ENCODE assay signal across 19 cellular contexts in the genomic region with DNA sequence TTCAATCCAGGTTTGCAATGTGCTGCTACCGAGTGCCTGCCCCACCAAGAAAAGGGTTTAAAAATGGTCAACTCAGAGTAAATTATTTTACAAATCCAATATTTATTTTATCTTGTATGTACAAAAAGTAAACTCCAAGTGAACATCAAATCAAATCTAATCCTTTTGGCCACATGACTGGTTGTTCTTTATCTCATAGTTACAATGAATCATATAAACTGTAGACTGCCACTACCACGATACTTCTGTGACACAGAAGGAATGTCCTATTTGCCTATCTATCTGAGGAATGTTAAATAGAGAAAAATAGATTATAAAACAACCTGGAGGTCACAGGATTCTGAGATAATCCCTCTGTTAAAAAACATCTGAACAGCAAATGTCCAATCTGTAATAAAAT.
DNase-seq lines count a peak whose midpoint lies in the region; ATAC-seq, FAIRE-seq and TF ChIP-seq lines count a peak whose summit lies in the region.
"Had no signal": no experiment of that assay in that cellular context is flagged by ENCODE, and none has a peak within 500 bp of the region (broad histone marks: within the 10 kb centered on the region; RNA-seq: fewer than 3 reads in every experiment).

No MANE protein-coding gene starts in this region.

- H3K79me1 ChIP-seq in H1 (ENCODE audit: low read depth, low read length) (no peaks in the 10 kb centered on the region), mesenchymal stem cell (replicated peaks; ENCODE audit: low read length, poor library complexity, severe bottlenecking) (no peaks in the 10 kb centered on the region)

- H4K20me1 ChIP-seq in H1 (replicated peaks in 1 of 2; ENCODE audit: control insufficient read depth in 1 of 2, insufficient read depth in 2 of 2, low read length in 2 of 2) (no peaks in the 10 kb centered on the region), OCI-LY7 (ENCODE audit: insufficient read depth, low read length) (no peaks in the 10 kb centered on the region)

- intact Hi-C loops in OCI-LY7 (cut with micrococcal nuclease; ENCODE audit: unreplicated experiment), result no loop called here
- intact Hi-C loops in left colon (cut with DNase I, micrococcal nuclease), result no loop called here

- no peak overlapping the region for H4K5ac ChIP-seq in H1 (ENCODE audit: insufficient read length, low read depth, low read length)

- no peak overlapping the region for H2BK5ac ChIP-seq in H1 (ENCODE audit: low read depth, low read length)
- H2BK5ac ChIP-seq in mesenchymal stem cell (ENCODE audit: low read depth, low read length, poor library complexity, severe bottlenecking), result no peak overlapping the region

- no peaks in the 10 kb centered on the region for H3K79me2 ChIP-seq in H1 (ENCODE audit: control insufficient read depth in 1 of 2, insufficient read depth in 2 of 2, low read length in 2 of 2)
- H3K79me2 ChIP-seq in OCI-LY7 (ENCODE audit: insufficient read depth, low read depth, low read length), result no peaks in the 10 kb centered on the region

- BruUV-seq in OCI-LY7 (replicated peaks; lab: Mats Ljungman, UMichigan), result no TSS peak

- H3K4me1 ChIP-seq in H1 (replicated peaks in 1 of 4; ENCODE audit: control insufficient read depth in 3 of 4, insufficient read depth in 4 of 4, low read length in 3 of 4), result no peaks in the 10 kb centered on the region
- H3K4me1 ChIP-seq in mesenchymal stem cell (ENCODE audit: control insufficient read depth, insufficient read depth, low read depth, low read length), result no peaks in the 10 kb centered on the region
- no peaks in the 10 kb centered on the region for H3K4me1 ChIP-seq in OCI-LY7 (ENCODE audit: insufficient read depth, low read length, poor library complexity, severe bottlenecking)

- H2BK15ac ChIP-seq in H1 (ENCODE audit: low read length) (no peak overlapping the region), mesenchymal stem cell (ENCODE audit: low read depth, poor library complexity, severe bottlenecking) (no peak overlapping the region)

- H3K9ac ChIP-seq in H1 (replicated peaks in 1 of 4; ENCODE audit: extremely low read depth in 1 of 4, low read depth in 3 of 4, low read length in 3 of 4), result no peak overlapping the region
- no peak overlapping the region for H3K9ac ChIP-seq in mesenchymal stem cell (ENCODE audit: low read length)

- H3K4me3 ChIP-seq in H1 (ENCODE audit: extremely low read depth in 1 of 4, insufficient read depth in 2 of 4, low read depth in 3 of 4, low read length in 4 of 4), result no peak overlapping the region
- no peak overlapping the region for H3K4me3 ChIP-seq in mesenchymal stem cell (ENCODE audit: insufficient read depth in 1 of 2, low read depth in 1 of 2, low read length in 2 of 2)
- no peak overlapping the region for H3K4me3 ChIP-seq in OCI-LY7 (ENCODE audit: low read depth, low read length, poor library complexity, severe bottlenecking)

- H3K9me3 ChIP-seq in H1 (ENCODE audit: insufficient read depth in 2 of 2, low read depth in 1 of 2, low read length in 1 of 2) (no peaks in the 10 kb centered on the region), mesenchymal stem cell (ENCODE audit: control insufficient read depth, low read length) (no peaks in the 10 kb centered on the region), OCI-LY7 (ENCODE audit: low read length) (no peaks in the 10 kb centered on the region)

- H3K23ac ChIP-seq in H1 (ENCODE audit: insufficient read length), result no peak overlapping the region
- H3K23ac ChIP-seq in mesenchymal stem cell (ENCODE audit: low read length in 2 of 2), result no peak overlapping the region

- H2BK20ac ChIP-seq in H1 (ENCODE audit: low read length), result no peak overlapping the region

- POLR2A ChIA-PET in GM10248 (lab: Yijun Ruan, JAX), result no interaction called here
- POLR2A ChIA-PET in H1 (lab: Charles Lee; ENCODE audit: partially characterized antibody), result no interaction called here
- POLR2A ChIA-PET in OCI-LY7 (lab: Charles Lee), result no interaction called here

- no peak overlapping the region for H3K56ac ChIP-seq in H1 (replicated peaks; ENCODE audit: insufficient read length, low read depth, low read length)

- H3K14ac ChIP-seq in H1 (ENCODE audit: insufficient read length), result no peak overlapping the region
- H3K14ac ChIP-seq in mesenchymal stem cell (ENCODE audit: low read length in 2 of 2), result no peak overlapping the region

- H2AK5ac ChIP-seq in H1 (ENCODE audit: low read depth, low read length) (no peak overlapping the region), mesenchymal stem cell (ENCODE audit: low read length, severe bottlenecking) (no peak overlapping the region)

- no peak overlapping the region for H3K4ac ChIP-seq in H1 (replicated peaks; ENCODE audit: insufficient read length, low read depth, low read length)
- no peak overlapping the region for H3K4ac ChIP-seq in mesenchymal stem cell (ENCODE audit: low read depth in 1 of 2, low read length in 2 of 2)

- no peaks in the 10 kb centered on the region for H3K36me3 ChIP-seq in H1 (ENCODE audit: control insufficient read depth in 2 of 4, insufficient read depth in 4 of 4, low read length in 3 of 4)
- H3K36me3 ChIP-seq in mesenchymal stem cell (ENCODE audit: control insufficient read depth in 1 of 2, insufficient read depth in 2 of 2, low read depth in 1 of 2, low read length in 2 of 2), result no peaks in the 10 kb centered on the region
- no peaks in the 10 kb centered on the region for H3K36me3 ChIP-seq in OCI-LY7 (ENCODE audit: insufficient read depth, low read length)

- ATAC-seq in omental fat pad (ENCODE audit: low FRiP score) (no peak), left colon (no peak)
- ATAC-seq: CD8-positive, alpha-beta T cell had no signal

- 93% methylated on average over 2 of the region's 2 CpGs; no CpG with 5 or more reads in 1 of the 2 experiments for WGBS in H1 (ENCODE audit: extremely low coverage in 1 of 2, insufficient coverage in 1 of 2, insufficient read length in 1 of 2, insufficient replicate concordance in 2 of 2, low coverage in 1 of 2, low lambda C conversion rate in 2 of 2, missing lambda C conversion rate in 1 of 2), 2 experiments
- WGBS in mesenchymal stem cell, result 100% methylated on average over 1 of the region's 2 CpGs

- TF ChIP-seq POLR2A in H1 (IDR thresholded peaks at IDR 0.05; ENCODE audit: control extremely low read depth in 1 of 2, low read depth in 2 of 2, low read length in 2 of 2), result no peak

- no peak overlapping the region for H3K18ac ChIP-seq in H1 (ENCODE audit: extremely low read depth, low read length)
- H3K18ac ChIP-seq in mesenchymal stem cell (ENCODE audit: low read depth in 1 of 2, low read length in 2 of 2), result no peak overlapping the region

- TF ChIP-seq CTCF in GM10248 (IDR thresholded peaks at IDR 0.05; ENCODE audit: control extremely low read depth, extremely low read depth, low read depth, missing control alignments), result no peak
- no peak for TF ChIP-seq CTCF in H1 (IDR thresholded peaks at IDR 0.05; ENCODE audit: control extremely low read depth in 1 of 3, insufficient read depth in 1 of 3, low read depth in 1 of 3, low read length in 3 of 3)
- TF ChIP-seq CTCF in OCI-LY7 (conservative IDR thresholded peaks at IDR 0.05; ENCODE audit: low read length), result no peak
- no peak for TF ChIP-seq CTCF in omental fat pad (IDR thresholded peaks at IDR 0.05)

- H3K4me2 ChIP-seq in H1 (ENCODE audit: insufficient read depth in 1 of 2, low read depth in 2 of 2, low read length in 2 of 2) (no peak overlapping the region), mesenchymal stem cell (ENCODE audit: low read length, poor library complexity, severe bottlenecking) (no peak overlapping the region), OCI-LY7 (ENCODE audit: low read length) (no peak overlapping the region)

- H3K27ac ChIP-seq in H1 (ENCODE audit: low read depth, low read length), result no peak overlapping the region
- H3K27ac ChIP-seq in mesenchymal stem cell (ENCODE audit: low read length, poor library complexity, severe bottlenecking), result no peak overlapping the region
- no peak overlapping the region for H3K27ac ChIP-seq in OCI-LY7 (ENCODE audit: low read depth, low read length, poor library complexity, severe bottlenecking)
- H3K27ac ChIP-seq: 22Rv1 had no signal

- no peak overlapping the region for H2BK120ac ChIP-seq in H1 (replicated peaks; ENCODE audit: low read depth, low read length)
- H2BK120ac ChIP-seq in mesenchymal stem cell (ENCODE audit: low read depth, low read length), result no peak overlapping the region

- no peak overlapping the region for H4K91ac ChIP-seq in H1 (replicated peaks; ENCODE audit: insufficient read length, low read length)
- H4K91ac ChIP-seq in mesenchymal stem cell (ENCODE audit: low read length), result no peak overlapping the region

- CTCF ChIA-PET in GM10248 (lab: Yijun Ruan, JAX) (no interaction called here), H1 (lab: Charles Lee; ENCODE audit: partially characterized antibody) (no interaction called here), OCI-LY7 (lab: Charles Lee; ENCODE audit: unreplicated experiment) (no interaction called here)

- H3K23me2 ChIP-seq in H1 (ENCODE audit: low read depth, low read length), result no peaks in the 10 kb centered on the region

- H3K27me3 ChIP-seq in H1 (replicated peaks in 1 of 4; ENCODE audit: control insufficient read depth in 3 of 4, extremely low read depth in 1 of 4, insufficient read depth in 3 of 4, low read length in 3 of 4) (no peaks in the 10 kb centered on the region), mesenchymal stem cell (ENCODE audit: control insufficient read depth in 1 of 2, insufficient read depth in 1 of 2, low read length in 2 of 2) (peaks cover 0 to 24% of the 10 kb centered on the region in 2 experiments)

- DNase-seq in GM10248 (ENCODE audit: extremely low spot score) (peak; percentile 0), amniotic epithelial cell (ENCODE audit: low read depth) (peak; percentile 19), H1 (ENCODE audit: low read depth in 1 of 2, low spot score in 2 of 2) (no peak), mesenchymal stem cell (peak; percentile 7), OCI-LY7 (ENCODE audit: low spot score) (no peak), omental fat pad (ENCODE audit: low spot score) (no peak), left colon (no peak), glomerular visceral epithelial cell (ENCODE audit: extremely low spot score) (no peak)
- DNase-seq: CD8-positive, alpha-beta T cell; COR-L47; DMS153; DMS79 treated with DMSO at 0.1 percent for 48 hours; EL; HCEC 1CT; HFFc6 had no signal

- TF ChIP-seq EP300 in H1 (IDR thresholded peaks at IDR 0.05; ENCODE audit: borderline replicate concordance in 1 of 2, low read depth in 2 of 2, low read length in 2 of 2), result no peak

- H2AFZ ChIP-seq in H1 (ENCODE audit: low read length) (0 out of 2 replicates have a peak overlapping the region, but pooled peaks have one; percentile 30), mesenchymal stem cell (ENCODE audit: low read depth, low read length) (no peak overlapping the region), OCI-LY7 (ENCODE audit: low read length) (no peak overlapping the region)

- no peak for FAIRE-seq in H1 (lab: Jason Lieb, UNC)
- FAIRE-seq: D721Med, G401.6, GM12892 had no signal

- H2BK12ac ChIP-seq in H1 (ENCODE audit: low read depth, low read length) (no peak overlapping the region), mesenchymal stem cell (ENCODE audit: low read length in 2 of 2) (no peak overlapping the region)

- no peaks in the 10 kb centered on the region for H3K9me2 ChIP-seq in OCI-LY7 (ENCODE audit: insufficient read depth, low read length)

- no peak for TF ChIP-seq RAD21 in H1 (IDR thresholded peaks at IDR 0.05 in 1 of 2, conservative IDR thresholded peaks at IDR 0.05 in 1 of 2; ENCODE audit: low read depth in 2 of 2, low read length in 2 of 2)

- H4K8ac ChIP-seq in H1 (ENCODE audit: extremely low read depth, insufficient read depth, low read length), result no peak overlapping the region
- H4K8ac ChIP-seq in mesenchymal stem cell (ENCODE audit: low read length), result no peak overlapping the region

Comparison
In these comparisons a context has a peak if more than half of its experiments do, and no peak if none do; other contexts are left out.
1. DNase-seq: peak in GM10248 (single experiment), amniotic epithelial cell (single experiment) and mesenchymal stem cell (single experiment); none in H1 (0 of 2), OCI-LY7 (single experiment), omental fat pad (single experiment), left colon (0 of 2) and glomerular visceral epithelial cell (single experiment).